8 cellular contexts compared by ENCODE assay signal in genomic region chr7:111730476-111731300, GRCh38.
DNase-seq lines count a peak whose midpoint lies in the region; ATAC-seq and TF ChIP-seq lines count a peak whose summit lies in the region.

No MANE protein-coding gene starts in this region.

- POLR2A ChIA-PET in Caco-2 (lab: Charles Lee), result no interaction called here
- POLR2A ChIA-PET in activated CD4-positive, alpha-beta memory T cell treated with anti-CD3 and anti-CD28 coated beads for 36 hours (lab: Charles Lee), result no interaction called here

- no peaks in the 10 kb centered on the region for H3K9me3 ChIP-seq in Caco-2
- H3K9me3 ChIP-seq in SK-N-MC (ENCODE audit: low read depth, low read length), result no peaks in the 10 kb centered on the region
- no peaks in the 10 kb centered on the region for H3K9me3 ChIP-seq in iPS DF 6.9 (ENCODE audit: control insufficient read depth, insufficient read depth, low read length)
- no peaks in the 10 kb centered on the region for H3K9me3 ChIP-seq in aorta (ENCODE audit: control insufficient read depth, low read length)

- no peak overlapping the region for H3K9ac ChIP-seq in SK-N-MC (ENCODE audit: insufficient read length)

- peak; percentile 87 for ATAC-seq in GM19351 (IDR thresholded peaks at IDR 0.05; ENCODE audit: unreplicated experiment)
- ATAC-seq in aorta (ENCODE audit: low FRiP score), result no peak

- no peak overlapping the region for H3K4me3 ChIP-seq in Caco-2 (ENCODE audit: low read depth, low read length)
- no peak overlapping the region for H3K4me3 ChIP-seq in SK-N-MC
- H3K4me3 ChIP-seq in iPS DF 6.9 (ENCODE audit: low read length), result no peak overlapping the region
- no peak overlapping the region for H3K4me3 ChIP-seq in aorta (ENCODE audit: low read length in 2 of 2)

- no peaks in the 10 kb centered on the region for H3K9me3 Mint-ChIP-seq in Caco-2 (ENCODE audit: unreplicated experiment)
- no peaks in the 10 kb centered on the region for H3K9me3 Mint-ChIP-seq in activated CD4-positive, alpha-beta memory T cell treated with anti-CD3 and anti-CD28 coated beads for 36 hours

- H3K4me1 Mint-ChIP-seq in Caco-2 (ENCODE audit: low read depth, unreplicated experiment), result no peaks in the 10 kb centered on the region
- H3K4me1 Mint-ChIP-seq in activated CD4-positive, alpha-beta memory T cell treated with anti-CD3 and anti-CD28 coated beads for 36 hours (ENCODE audit: low read depth), result no peaks in the 10 kb centered on the region

- no CpG with 5 or more reads among the region's 13 CpGs for WGBS in iPS DF 6.9 (ENCODE audit: insufficient coverage, insufficient read length)
- WGBS in aorta, 2 donors, result 86 to 87% methylated on average over 13 of the region's 13 CpGs

- H3K36me3 ChIP-seq in Caco-2 (ENCODE audit: control insufficient read depth, insufficient read depth, low read length) (no peaks in the 10 kb centered on the region), SK-N-MC (ENCODE audit: insufficient read depth, low read length) (no peaks in the 10 kb centered on the region), iPS DF 6.9 (ENCODE audit: control insufficient read depth, insufficient read depth, low read length) (no peaks in the 10 kb centered on the region), aorta (ENCODE audit: control insufficient read depth in 1 of 2, insufficient read depth in 2 of 2, low read length in 1 of 2) (peaks cover 0 to 5% of the 10 kb centered on the region in 2 donors)

- H3K4me1 ChIP-seq in Caco-2 (no peaks in the 10 kb centered on the region), iPS DF 6.9 (ENCODE audit: control insufficient read depth, insufficient read depth, low read length) (no peaks in the 10 kb centered on the region; the same call in 1 of the 2 replicates), aorta (ENCODE audit: control insufficient read depth in 1 of 2, insufficient read depth in 2 of 2, low read length in 2 of 2) (peaks cover 0 to 1% of the 10 kb centered on the region in 2 donors)

- DNase-seq in Caco-2 (peak in 1 of 2 experiments; percentile 26), HuH-7.5 (ENCODE audit: low spot score) (peak; percentile 28), SK-N-MC (ENCODE audit: low read depth, low spot score) (peak; percentile 52), iPS DF 6.9 (ENCODE audit: low read depth, low spot score) (peak; percentile 37), CD1c-positive myeloid dendritic cell (ENCODE audit: extremely low spot score) (no peak), aorta (no peak)
- no peak for DNase-seq in activated CD4-positive, alpha-beta memory T cell treated with anti-CD3 and anti-CD28 coated beads for 36 hours

- H3K27me3 Mint-ChIP-seq in Caco-2 (ENCODE audit: insufficient read depth, unreplicated experiment), result no peaks in the 10 kb centered on the region
- H3K27me3 Mint-ChIP-seq in activated CD4-positive, alpha-beta memory T cell treated with anti-CD3 and anti-CD28 coated beads for 36 hours, result peaks cover 1% of the 10 kb centered on the region

- no peak overlapping the region for H3K27ac Mint-ChIP-seq in Caco-2 (ENCODE audit: unreplicated experiment)
- no peak overlapping the region for H3K27ac Mint-ChIP-seq in activated CD4-positive, alpha-beta memory T cell treated with anti-CD3 and anti-CD28 coated beads for 36 hours

- intact Hi-C loops in Caco-2 (cut with micrococcal nuclease; ENCODE audit: unreplicated experiment) (loop anchor here (1.0 to 10.0 kb wide), 4 partner anchors 168 to 1136 kb away; partner anchors contain the start of gene IMMP2L), aorta (cut with DNase I) (loop anchor here (5.0 to 10.0 kb wide), 4 partner anchors 166 to 643 kb away; partner anchors contain the start of gene IMMP2L (in 1 of the 2))
- intact Hi-C loops in activated CD4-positive, alpha-beta memory T cell treated with anti-CD3 and anti-CD28 coated beads for 36 hours (cut with micrococcal nuclease), result no loop called here

- H3K27ac ChIP-seq in SK-N-MC (no peak overlapping the region), iPS DF 6.9 (ENCODE audit: low read length) (no peak overlapping the region), aorta (ENCODE audit: low read depth in 1 of 2, low read length in 2 of 2) (no peak overlapping the region)

- H3K27me3 ChIP-seq in Caco-2 (replicated peaks; ENCODE audit: control insufficient read depth, insufficient read depth, low read length) (no peaks in the 10 kb centered on the region), iPS DF 6.9 (ENCODE audit: control insufficient read depth, insufficient read depth, low read length) (no peaks in the 10 kb centered on the region), aorta (ENCODE audit: control insufficient read depth in 1 of 2, insufficient read depth in 2 of 2, low read length in 1 of 2) (no peaks in the 10 kb centered on the region)

- no peak overlapping the region for H3K4me3 Mint-ChIP-seq in Caco-2 (ENCODE audit: unreplicated experiment)
- H3K4me3 Mint-ChIP-seq in activated CD4-positive, alpha-beta memory T cell treated with anti-CD3 and anti-CD28 coated beads for 36 hours, result no peak overlapping the region

- H3K36me3 Mint-ChIP-seq in Caco-2 (ENCODE audit: insufficient read depth, unreplicated experiment), result no peaks in the 10 kb centered on the region
- H3K36me3 Mint-ChIP-seq in activated CD4-positive, alpha-beta memory T cell treated with anti-CD3 and anti-CD28 coated beads for 36 hours, result no peaks in the 10 kb centered on the region

- CTCF ChIA-PET in Caco-2 (lab: Charles Lee), result interaction anchor here (0.5 to 0.8 kb wide), 2 partner anchors 631 to 738 kb away, joined by 4 read pairs; no protein-coding TSS in a partner anchor
- CTCF ChIA-PET in activated CD4-positive, alpha-beta memory T cell treated with anti-CD3 and anti-CD28 coated beads for 36 hours (lab: Charles Lee), result interaction anchor here (1.2 to 3.2 kb wide), 4 partner anchors 9 to 632 kb away, joined by 3 to 16 read pairs (median 4); no protein-coding TSS in a partner anchor

- BruUV-seq in Caco-2 (replicated peaks; lab: Mats Ljungman, UMichigan), result no TSS peak

- TF ChIP-seq CTCF in Caco-2 (IDR thresholded peaks at IDR 0.05; ENCODE audit: insufficient read depth in 1 of 2, low read depth in 1 of 2, low read length in 1 of 2, severe bottlenecking in 1 of 2, unreplicated experiment in 1 of 2), result peak; percentile 17 to 47

Comparison
In these comparisons a context has a peak if more than half of its experiments do, and no peak if none do; other contexts are left out.
1. DNase-seq: peak in HuH-7.5 (single experiment), SK-N-MC (single experiment) and iPS DF 6.9 (single experiment); none in CD1c-positive myeloid dendritic cell (single experiment), aorta (0 of 2) and activated CD4-positive, alpha-beta memory T cell treated with anti-CD3 and anti-CD28 coated beads for 36 hours (single experiment).